In the genomic region with DNA sequence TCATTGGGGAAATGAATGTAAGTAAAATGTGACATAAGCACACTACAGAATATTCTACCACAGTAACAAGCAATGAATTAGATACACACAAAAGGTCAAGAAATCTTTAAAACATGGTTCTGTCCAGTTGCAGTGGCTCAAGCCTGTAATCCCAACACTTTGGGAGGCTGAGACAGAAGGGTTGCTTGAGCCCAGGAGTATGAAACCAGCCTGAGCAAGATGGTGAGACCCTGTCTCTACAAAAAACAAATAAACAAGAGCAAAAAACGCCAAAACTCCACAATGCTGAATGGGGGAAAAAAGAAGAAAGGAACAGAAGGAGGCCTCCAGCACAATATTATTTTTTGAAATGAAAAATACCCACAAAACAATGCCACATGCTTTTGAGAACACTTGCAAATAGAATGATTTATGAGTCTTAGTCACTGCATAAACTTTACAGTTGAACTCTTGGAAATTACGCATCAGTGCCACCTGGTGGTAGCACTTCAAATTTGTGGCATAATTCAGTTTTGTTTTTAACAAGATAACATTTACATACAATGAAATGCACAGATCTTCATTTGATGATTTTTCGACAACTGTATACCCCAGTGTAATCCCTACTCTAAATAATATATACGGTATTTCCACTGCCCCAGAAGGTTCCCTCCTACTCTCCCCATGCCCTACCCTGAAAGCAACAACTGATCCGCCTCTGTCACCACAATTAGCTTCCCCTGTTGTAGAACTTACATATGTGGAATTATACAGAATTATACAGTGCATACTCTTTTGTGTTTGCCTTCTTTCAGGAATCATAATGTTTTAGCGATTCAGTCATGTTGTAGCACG, we compare ENCODE assay signal across 8 cellular contexts. TPM values are rescaled to one million over a fixed set of nuclear protein-coding genes. Genes with fewer than 3 reads are reported as not detected.
DNase-seq lines count a peak whose midpoint lies in the region; ATAC-seq and TF ChIP-seq lines count a peak whose summit lies in the region.

No MANE protein-coding gene starts in this region.

- DNase-seq in Ammon's horn (ENCODE audit: low spot score) (peak; percentile 77), NCI-H526 treated with DMSO at 0.1 percent for 48 hours (lab: John Stamatoyannopoulos, UW) (peak; percentile 37), dorsolateral prefrontal cortex (peak in 5 of 10 donors; percentile 30 to 80 (median 58)), mucosa of descending colon (peak in 1 of 3 donors; percentile 91)
- peak; percentile 72 to 80 for DNase-seq in activated CD4-positive, alpha-beta T cell treated with anti-CD3 and anti-CD28 coated beads, Interleukin-2, amount 50 U/mL, for 48 hours
- peak; percentile 82 for DNase-seq in stimulated activated CD8-positive, alpha-beta memory T cell treated with anti-CD3 and anti-CD28 coated beads, Interleukin-4, amount 100 ng/mL, for 48 hours

- ATAC-seq in GM21529 (IDR thresholded peaks at IDR 0.05; ENCODE audit: unreplicated experiment) (peak; percentile 36), mucosa of descending colon (peak; percentile 42), HG03039 (IDR thresholded peaks at IDR 0.05; ENCODE audit: unreplicated experiment) (no peak)

- H3K9me3 ChIP-seq in mucosa of descending colon: no peaks in the 10 kb centered on the region

- H3K4me3 ChIP-seq in dorsolateral prefrontal cortex (peak overlapping the region in 1 of 59 donors; percentile 16), mucosa of descending colon (no peak overlapping the region)

- H3K27ac ChIP-seq in dorsolateral prefrontal cortex: no peak overlapping the region

- peaks cover 22% of the 10 kb centered on the region for H3K4me1 ChIP-seq in mucosa of descending colon (ENCODE audit: low read depth)

- peaks cover 0 to 4% (median 0%) of the 10 kb centered on the region in 45 donors for H3K27me3 ChIP-seq in dorsolateral prefrontal cortex

- intact Hi-C loops in dorsolateral prefrontal cortex (cut with DNase I): loop anchor here in 1 of 2 donors (2.0 kb wide), 1 partner anchor 145 kb away; no protein-coding TSS in a partner anchor
- intact Hi-C loops in mucosa of descending colon (cut with DNase I, micrococcal nuclease): loop anchor here (1.0 to 5.0 kb wide), 2 partner anchors 143 to 144 kb away; no protein-coding TSS in a partner anchor

- TF ChIP-seq CTCF in dorsolateral prefrontal cortex (IDR thresholded peaks at IDR 0.05 in 54 of 56, conservative IDR thresholded peaks at IDR 0.05 in 2 of 56; ENCODE audit: low read depth in 1 of 56, partially characterized antibody in 56 of 56): peak; percentile 73 to 97 (median 89)
- TF ChIP-seq CTCF in mucosa of descending colon (IDR thresholded peaks at IDR 0.05): peak; percentile 54

- H3K36me3 ChIP-seq in mucosa of descending colon (ENCODE audit: low read depth): no peaks in the 10 kb centered on the region

RNA-seq across cellular contexts. Expression of gene SPINK4, which starts 14.4 kb away (rescaled TPM):
- not detected for total RNA-seq in dorsolateral prefrontal cortex
- 10 to 100 TPM; 13.2 to 85.2 (median 33.3) TPM for total RNA-seq in mucosa of descending colon

RNA-seq across cellular contexts. Expression of gene BAG1, which starts 39.0 kb away (rescaled TPM):
- total RNA-seq in dorsolateral prefrontal cortex (100 to 1,000 TPM in 9 of 120 experiments, 10 to 100 TPM in 111; 49.1 to 127 (median 80.7) TPM), mucosa of descending colon (100 to 1,000 TPM; 120 to 155 (median 153) TPM)

RNA-seq across cellular contexts. Expression of gene CHMP5, which starts 39.3 kb away (rescaled TPM):
- total RNA-seq in dorsolateral prefrontal cortex (10 to 100 TPM; 41.0 to 98.2 (median 72.4) TPM), mucosa of descending colon (10 to 100 TPM; 72.2 to 98.1 (median 84.3) TPM)

RNA-seq across cellular contexts. Expression of gene B4GALT1, which starts 58.4 kb away (rescaled TPM):
- total RNA-seq in dorsolateral prefrontal cortex (10 to 100 TPM in 8 of 120 experiments, 1 to 10 TPM in 112; 2.8 to 13.3 (median 6.0) TPM), mucosa of descending colon (100 to 1,000 TPM in 2 of 3 donors, 10 to 100 TPM in 1; 66.0 to 203 (median 103) TPM)

Comparison
In these comparisons a context has a peak if more than half of its experiments do, and no peak if none do; other contexts are left out.
1. RNA of gene SPINK4, which starts 14.4 kb away (total RNA-seq): 13.2 to 85.2 TPM in mucosa of descending colon; not detected in dorsolateral prefrontal cortex; every median in the first group is over 4 times any median in the second.